Comparison of ENCODE assay signal across 8 cellular contexts in the genomic region with DNA sequence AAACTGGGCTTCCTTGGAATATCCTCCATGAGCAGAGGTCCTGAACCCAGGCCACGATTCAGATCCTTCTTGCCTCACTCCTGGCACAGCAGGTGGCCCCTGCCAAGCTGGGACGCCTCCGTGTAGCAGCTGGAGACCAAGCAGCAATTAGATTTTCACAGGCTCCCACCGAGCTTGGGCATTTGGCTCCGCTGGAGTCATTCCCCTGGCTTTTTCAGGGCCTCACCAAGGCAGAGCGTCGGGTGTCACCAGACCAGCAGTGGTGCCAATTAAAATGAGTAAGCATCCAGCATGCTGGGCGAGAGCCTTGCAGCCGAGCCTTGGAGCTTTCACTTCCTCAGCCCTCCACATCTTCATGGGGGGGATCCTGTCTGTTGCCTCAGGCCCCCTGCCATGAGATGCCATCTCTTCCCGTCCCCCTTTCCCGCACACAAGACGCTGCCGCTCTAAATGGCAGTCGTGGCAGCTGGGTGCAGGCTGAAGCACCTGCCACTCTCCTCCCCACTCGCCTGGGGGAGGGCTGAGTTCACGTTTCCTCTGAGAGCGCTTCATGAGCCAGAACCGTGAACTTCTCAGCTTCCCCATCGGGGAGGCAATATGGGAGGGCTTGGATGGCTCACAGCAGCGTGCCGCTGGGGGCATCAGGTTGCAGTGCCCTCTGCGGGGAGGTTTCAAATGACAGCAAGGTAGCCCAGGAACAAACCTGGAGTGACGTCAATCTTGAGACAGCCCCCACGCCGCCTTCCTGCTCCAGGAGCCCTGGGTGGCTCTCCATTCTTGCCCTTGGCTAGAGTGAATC. TPM values are rescaled to one million over a fixed set of nuclear protein-coding genes. Genes with fewer than 3 reads are reported as not detected.
DNase-seq lines count a peak whose midpoint lies in the region; ATAC-seq and TF ChIP-seq lines count a peak whose summit lies in the region.

No MANE protein-coding gene starts in this region.

- no peak overlapping the region for H3K27ac ChIP-seq in CD4-positive, CD25-positive, alpha-beta regulatory T cell (ENCODE audit: insufficient read depth, low read length, poor library complexity, severe bottlenecking)
- H3K27ac ChIP-seq in HUES6 (ENCODE audit: low read depth, low read length), result peak overlapping the region; percentile 95; the same call in 1 of the 2 replicates
- no peak overlapping the region for H3K27ac ChIP-seq in SK-N-MC
- no peak overlapping the region for H3K27ac ChIP-seq in brain microvascular endothelial cell

- H3K9ac ChIP-seq in HUES6 (ENCODE audit: low read length) (peak overlapping the region; percentile 81), SK-N-MC (ENCODE audit: insufficient read length) (no peak overlapping the region)

- ATAC-seq in CD4-positive, CD25-positive, alpha-beta regulatory T cell (ENCODE audit: low read depth in 2 of 2), result peak; percentile 85 to 89
- peak; percentile 76 for ATAC-seq in GM19468 (IDR thresholded peaks at IDR 0.05; ENCODE audit: extremely low read depth, unreplicated experiment)
- peak; percentile 89 for ATAC-seq in activated naive CD8-positive, alpha-beta T cell treated with anti-CD3 and anti-CD28 coated beads, Interleukin-2, amount 50 U/mL, for 24 hours

- peaks cover 12 to 60% (median 17%) of the 10 kb centered on the region in 4 donors for H3K4me1 Mint-ChIP-seq in CD4-positive, CD25-positive, alpha-beta regulatory T cell
- H3K4me1 Mint-ChIP-seq in activated naive CD8-positive, alpha-beta T cell treated with anti-CD3 and anti-CD28 coated beads, Interleukin-2, amount 50 U/mL, for 24 hours, result peaks cover 69% of the 10 kb centered on the region

- in situ Hi-C loops in brain microvascular endothelial cell (cut with HindIII; ENCODE audit: low pct_ligation_motif_present, low sequenced_read_pairs), result no loop called here

- peaks cover 40% of the 10 kb centered on the region for H3K36me3 ChIP-seq in CD4-positive, CD25-positive, alpha-beta regulatory T cell (ENCODE audit: control insufficient read depth, insufficient read depth, low read length)
- H3K36me3 ChIP-seq in HUES6 (ENCODE audit: control insufficient read depth, insufficient read depth, low read length) (peaks cover 20% of the 10 kb centered on the region), SK-N-MC (ENCODE audit: insufficient read depth, low read length) (peaks cover 16% of the 10 kb centered on the region; the same call in 1 of the 2 replicates), brain microvascular endothelial cell (replicated peaks) (peaks cover 40% of the 10 kb centered on the region)

- H3K9me3 Mint-ChIP-seq in CD4-positive, CD25-positive, alpha-beta regulatory T cell, result no peaks in the 10 kb centered on the region
- H3K9me3 Mint-ChIP-seq in activated naive CD8-positive, alpha-beta T cell treated with anti-CD3 and anti-CD28 coated beads, Interleukin-2, amount 50 U/mL, for 24 hours, result no peaks in the 10 kb centered on the region

- H3K9me3 ChIP-seq in CD4-positive, CD25-positive, alpha-beta regulatory T cell (ENCODE audit: control insufficient read depth in 2 of 2, low read length in 2 of 2), result no peaks in the 10 kb centered on the region
- H3K9me3 ChIP-seq in HUES6 (ENCODE audit: control insufficient read depth, insufficient read depth, low read depth, low read length) (peaks cover 7% of the 10 kb centered on the region; the same call in 1 of the 2 replicates), SK-N-MC (ENCODE audit: low read depth, low read length) (no peaks in the 10 kb centered on the region)

- no peak overlapping the region for H3K4me3 ChIP-seq in CD4-positive, CD25-positive, alpha-beta regulatory T cell (ENCODE audit: low read depth, low read length)
- H3K4me3 ChIP-seq in HUES6 (ENCODE audit: low read depth, low read length), result peak overlapping the region; percentile 17; the same call in 1 of the 2 replicates
- H3K4me3 ChIP-seq in SK-N-MC, result peak overlapping the region; percentile 55
- no peak overlapping the region for H3K4me3 ChIP-seq in brain microvascular endothelial cell (ENCODE audit: low read depth, low read length)

- DNase-seq in CD4-positive, CD25-positive, alpha-beta regulatory T cell, result peak; percentile 24 to 71 (median 61)
- DNase-seq in SK-N-MC (ENCODE audit: low read depth, low spot score) (no peak), left kidney (ENCODE audit: low read depth, low spot score) (peak; percentile 98), brain microvascular endothelial cell (no peak)
- peak; percentile 68 for DNase-seq in activated naive CD8-positive, alpha-beta T cell treated with anti-CD3 and anti-CD28 coated beads, Interleukin-2, amount 50 U/mL, for 24 hours
- peak; percentile 35 for DNase-seq in stimulated activated CD8-positive, alpha-beta memory T cell treated with anti-CD3 and anti-CD28 coated beads, Interleukin-12 subunit alpha, Interleukin-12 subunit beta, amount 100 ng/mL, for 4 hours (ENCODE audit: low read depth)

- TF ChIP-seq CTCF in brain microvascular endothelial cell (IDR thresholded peaks at IDR 0.05; ENCODE audit: low read depth, low read length, missing control alignments), result no peak

- peak overlapping the region; percentile 86 to 92 (median 91) for H3K27ac Mint-ChIP-seq in CD4-positive, CD25-positive, alpha-beta regulatory T cell
- H3K27ac Mint-ChIP-seq in activated naive CD8-positive, alpha-beta T cell treated with anti-CD3 and anti-CD28 coated beads, Interleukin-2, amount 50 U/mL, for 24 hours, result peak overlapping the region; percentile 92

- no peaks in the 10 kb centered on the region for H3K27me3 Mint-ChIP-seq in CD4-positive, CD25-positive, alpha-beta regulatory T cell
- H3K27me3 Mint-ChIP-seq in activated naive CD8-positive, alpha-beta T cell treated with anti-CD3 and anti-CD28 coated beads, Interleukin-2, amount 50 U/mL, for 24 hours, result no peaks in the 10 kb centered on the region

- H3K4me1 ChIP-seq in CD4-positive, CD25-positive, alpha-beta regulatory T cell (ENCODE audit: control insufficient read depth, insufficient read depth, low read length, poor library complexity, severe bottlenecking), result peaks cover 13% of the 10 kb centered on the region
- H3K4me1 ChIP-seq in HUES6 (ENCODE audit: control insufficient read depth, insufficient read depth, low read length), result peaks cover 32% of the 10 kb centered on the region

- peak overlapping the region in 3 of 4 donors; percentile 48 to 83 (median 80) for H3K4me3 Mint-ChIP-seq in CD4-positive, CD25-positive, alpha-beta regulatory T cell
- H3K4me3 Mint-ChIP-seq in activated naive CD8-positive, alpha-beta T cell treated with anti-CD3 and anti-CD28 coated beads, Interleukin-2, amount 50 U/mL, for 24 hours, result peak overlapping the region; percentile 70

- H3K36me3 Mint-ChIP-seq in CD4-positive, CD25-positive, alpha-beta regulatory T cell, result peaks cover 47% of the 10 kb centered on the region
- H3K36me3 Mint-ChIP-seq in activated naive CD8-positive, alpha-beta T cell treated with anti-CD3 and anti-CD28 coated beads, Interleukin-2, amount 50 U/mL, for 24 hours (ENCODE audit: low read depth), result peaks cover 48% of the 10 kb centered on the region

- H3K27me3 ChIP-seq in CD4-positive, CD25-positive, alpha-beta regulatory T cell (ENCODE audit: control insufficient read depth, insufficient read depth, low read length), result no peaks in the 10 kb centered on the region
- H3K27me3 ChIP-seq in HUES6 (ENCODE audit: control insufficient read depth, insufficient read depth, low read length) (no peaks in the 10 kb centered on the region), brain microvascular endothelial cell (replicated peaks) (no peaks in the 10 kb centered on the region)

RNA-seq across cellular contexts. Expression of gene TPCN1, which starts 11.7 kb away (rescaled TPM):
- 44.9 TPM for total RNA-seq in CD4-positive, CD25-positive, alpha-beta regulatory T cell
- polyA plus RNA-seq in CD4-positive, CD25-positive, alpha-beta regulatory T cell, result 1 to 10 TPM; 5.2 to 9.5 (median 8.4) TPM

RNA-seq across cellular contexts. Expression of gene RITA1, which starts 47.5 kb away (rescaled TPM):
- 10.1 TPM for total RNA-seq in CD4-positive, CD25-positive, alpha-beta regulatory T cell
- polyA plus RNA-seq in CD4-positive, CD25-positive, alpha-beta regulatory T cell, result 10 to 100 TPM; 20.4 to 38.3 (median 24.2) TPM

RNA-seq across cellular contexts. Expression of gene DDX54, which starts 47.7 kb away (rescaled TPM):
- 75.5 TPM for total RNA-seq in CD4-positive, CD25-positive, alpha-beta regulatory T cell
- 10 to 100 TPM; 12.5 to 20.8 (median 17.8) TPM for polyA plus RNA-seq in CD4-positive, CD25-positive, alpha-beta regulatory T cell

Comparison
In these comparisons a context has a peak if more than half of its experiments do, and no peak if none do; other contexts are left out.
1. DNase-seq: peak in CD4-positive, CD25-positive, alpha-beta regulatory T cell (3 of 3), activated naive CD8-positive, alpha-beta T cell treated with anti-CD3 and anti-CD28 coated beads, Interleukin-2, amount 50 U/mL, for 24 hours (single experiment), left kidney (single experiment) and stimulated activated CD8-positive, alpha-beta memory T cell treated with anti-CD3 and anti-CD28 coated beads, Interleukin-12 subunit alpha, Interleukin-12 subunit beta, amount 100 ng/mL, for 4 hours (single experiment); none in SK-N-MC (single experiment) and brain microvascular endothelial cell (single experiment).
2. H3K4me3 ChIP-seq: peak in HUES6 (single experiment) and SK-N-MC (single experiment); none in CD4-positive, CD25-positive, alpha-beta regulatory T cell (single experiment) and brain microvascular endothelial cell (single experiment).
3. Peak in every context shown above with its lines, with median percentiles within 50 percentile points of each other: ATAC-seq.